Comparison of ENCODE assay signal across 28 cellular contexts in genomic region chr1:2337501-2337900, GRCh38.
"Had no signal": no experiment of that assay in that cellular context is flagged by ENCODE, and none has a peak within 500 bp of the region (broad histone marks: within the 10 kb centered on the region; RNA-seq: fewer than 3 reads in every experiment).

No MANE protein-coding gene starts in this region.

- H3K27ac Mint-ChIP-seq: stimulated activated memory B cell treated with anti-CD40 and anti-IgM and Interleukin-4, amounts not matched to agents 10 μg/mL and 1 μg/mL and 100 μg/mL, for 72 hours; stimulated activated naive B cell treated with anti-CD40 and anti-IgM and Interleukin-4, amounts not matched to agents 10 μg/mL and 1 μg/mL and 100 μg/mL, for 72 hours; stimulated activated naive CD8-positive, alpha-beta T cell treated with anti-CD3 and anti-CD28 coated beads, Interleukin-15, Interleukin-2, amounts not matched to agents 100 ng/mL and 50 ng/mL, for 24 hours; type B pancreatic cell had no signal

- H3K27me3 ChIP-seq: stomach, suprapubic skin, testis, thyroid gland, tibial artery, tibial nerve, transverse colon, upper lobe of left lung, upper lobe of right lung, uterus, vagina had no signal

- H3K36me3 ChIP-seq: stomach, suprapubic skin, thoracic aorta, thyroid gland, tibial artery, transverse colon, upper lobe of left lung, upper lobe of right lung, uterus, vagina had no signal

- H3K4me3 Mint-ChIP-seq: stimulated activated memory B cell treated with anti-CD40 and anti-IgM and Interleukin-4, amounts not matched to agents 10 μg/mL and 1 μg/mL and 100 μg/mL, for 72 hours; stimulated activated naive B cell treated with anti-CD40 and anti-IgM and Interleukin-4, amounts not matched to agents 10 μg/mL and 1 μg/mL and 100 μg/mL, for 72 hours; stimulated activated naive CD8-positive, alpha-beta T cell treated with anti-CD3 and anti-CD28 coated beads, Interleukin-15, amount 100 ng/mL, for 72 hours; stimulated activated naive CD8-positive, alpha-beta T cell treated with anti-CD3 and anti-CD28 coated beads, Interleukin-15, Interleukin-2, amounts not matched to agents 100 ng/mL and 50 ng/mL, for 24 hours; type B pancreatic cell had no signal

- H3K27ac ChIP-seq: stomach, suprapubic skin, testis, thoracic aorta, thyroid gland, tibial artery, tibial nerve, transverse colon, upper lobe of left lung, upper lobe of right lung, uterus, vagina had no signal

- H3K36me3 Mint-ChIP-seq: stimulated activated memory B cell treated with anti-CD40 and anti-IgM and Interleukin-4, amounts not matched to agents 10 μg/mL and 1 μg/mL and 100 μg/mL, for 72 hours; stimulated activated naive B cell treated with anti-CD40 and anti-IgM and Interleukin-4, amounts not matched to agents 10 μg/mL and 1 μg/mL and 100 μg/mL, for 72 hours; type B pancreatic cell had no signal

- H3K9me3 Mint-ChIP-seq: stimulated activated memory B cell treated with anti-CD40 and anti-IgM and Interleukin-4, amounts not matched to agents 10 μg/mL and 1 μg/mL and 100 μg/mL, for 72 hours; stimulated activated naive B cell treated with anti-CD40 and anti-IgM and Interleukin-4, amounts not matched to agents 10 μg/mL and 1 μg/mL and 100 μg/mL, for 72 hours; stimulated activated naive CD8-positive, alpha-beta T cell treated with anti-CD3 and anti-CD28 coated beads, Interleukin-15, amount 100 ng/mL, for 72 hours; stimulated activated naive CD8-positive, alpha-beta T cell treated with anti-CD3 and anti-CD28 coated beads, Interleukin-15, Interleukin-2, amounts not matched to agents 100 ng/mL and 50 ng/mL, for 24 hours; type B pancreatic cell had no signal

- FAIRE-seq: urothelium cell line had no signal

- H3K4me3 ChIP-seq: stomach, suprapubic skin, testis, thoracic aorta, thyroid gland, tibial artery, tibial nerve, transverse colon, upper lobe of left lung, upper lobe of right lung, uterus, vagina had no signal

- DNase-seq: stimulated activated CD4-positive, alpha-beta T cell treated with anti-CD3 and anti-CD28 coated beads, Interleukin-2, amount 100 ng/mL, for 48 hours; stimulated activated CD4-positive, alpha-beta T cell treated with anti-CD3 and anti-CD28 coated beads, Interleukin-4, amount 100 ng/mL, for 1 hour; stimulated activated CD4-positive, alpha-beta T cell treated with anti-CD3 and anti-CD28 coated beads, Interleukin-4, amount 100 ng/mL, for 24 hours; stimulated activated CD4-positive, alpha-beta T cell treated with anti-CD3 and anti-CD28 coated beads, Interleukin-4, amount 100 ng/mL, for 4 hours; stimulated activated CD8-positive, alpha-beta memory T cell treated with anti-CD3 and anti-CD28 coated beads, Interleukin-4, amount 100 ng/mL, for 48 hours; stimulated activated naive B cell treated with anti-CD40 and anti-IgM and Interleukin-4, amounts not matched to agents 10 μg/mL and 1 μg/mL and 100 μg/mL, for 72 hours; stimulated activated naive CD4-positive, alpha-beta T cell; stimulated activated naive CD4-positive, alpha-beta T cell treated with Interleukin-2 at 50 U/mL for 16 hours; stimulated activated naive CD8-positive, alpha-beta T cell treated with anti-CD3 and anti-CD28 coated beads, Interleukin-15, amount 100 ng/mL, for 72 hours; stimulated activated naive CD8-positive, alpha-beta T cell treated with anti-CD3 and anti-CD28 coated beads, Interleukin-15, Interleukin-2, amounts not matched to agents 100 U/mL and 50 U/mL, for 24 hours; stomach; substantia nigra; testis; thyroid gland; tibial artery; transverse colon; trophoblast cell; upper lobe of right lung; uterus had no signal

- H3K4me1 Mint-ChIP-seq: stimulated activated naive B cell treated with anti-CD40 and anti-IgM and Interleukin-4, amounts not matched to agents 10 μg/mL and 1 μg/mL and 100 μg/mL, for 72 hours; stimulated activated naive CD8-positive, alpha-beta T cell treated with anti-CD3 and anti-CD28 coated beads, Interleukin-15, amount 100 ng/mL, for 72 hours had no signal

- H3K9me3 ChIP-seq: stomach, suprapubic skin, testis, thoracic aorta, thyroid gland, tibial artery, tibial nerve, transverse colon, upper lobe of left lung, upper lobe of right lung, uterus, vagina had no signal

- H3K27me3 Mint-ChIP-seq: stimulated activated naive CD8-positive, alpha-beta T cell treated with anti-CD3 and anti-CD28 coated beads, Interleukin-15, amount 100 ng/mL, for 72 hours; stimulated activated naive CD8-positive, alpha-beta T cell treated with anti-CD3 and anti-CD28 coated beads, Interleukin-15, Interleukin-2, amounts not matched to agents 100 ng/mL and 50 ng/mL, for 24 hours; type B pancreatic cell had no signal

- H3K4me1 ChIP-seq: testis, thyroid gland, tibial artery, tibial nerve, transverse colon, upper lobe of left lung, upper lobe of right lung, uterus had no signal

- ATAC-seq: stimulated activated naive B cell treated with anti-CD40 and anti-IgM and Interleukin-4, amounts not matched to agents 10 μg/mL and 1 μg/mL and 100 μg/mL, for 72 hours; stimulated activated naive CD8-positive, alpha-beta T cell treated with anti-CD3 and anti-CD28 coated beads, Interleukin-15, Interleukin-2, amounts not matched to agents 100 U/mL and 50 U/mL, for 24 hours; upper lobe of right lung had no signal
